Comparison of ENCODE assay signal across 10 cellular contexts in the genomic region with DNA sequence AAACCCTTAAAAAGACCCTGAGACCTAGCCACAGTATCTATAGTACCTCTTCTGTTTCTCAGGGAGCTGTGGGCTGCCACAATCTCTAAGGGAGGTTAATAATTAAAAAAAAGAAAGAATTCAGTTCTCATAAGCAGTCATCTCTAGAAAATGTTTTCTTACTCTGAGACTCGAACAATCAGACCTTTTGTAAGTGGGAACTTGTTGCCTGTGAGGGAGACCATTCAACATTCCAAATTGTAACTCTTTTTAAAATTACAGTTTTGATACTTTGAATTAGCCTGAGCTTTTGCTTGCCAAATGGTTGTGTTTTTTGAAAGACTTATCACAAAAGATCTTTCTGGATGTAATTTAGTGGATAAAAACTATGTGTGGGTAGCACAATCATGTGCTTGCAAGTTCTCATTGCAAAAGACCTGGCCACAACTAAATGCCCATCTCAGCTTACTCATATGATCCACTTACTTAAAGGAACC. TPM values are rescaled to one million over a fixed set of nuclear protein-coding genes. Genes with fewer than 3 reads are reported as not detected.
A peak's percentile ranks its signal among the peaks of the same experiment; 100 is the strongest.
DNase-seq lines count a peak whose midpoint lies in the region; ATAC-seq and TF ChIP-seq lines count a peak whose summit lies in the region.
"Had no signal": no experiment of that assay in that cellular context is flagged by ENCODE, and none has a peak within 500 bp of the region (broad histone marks: within the 10 kb centered on the region; RNA-seq: fewer than 3 reads in every experiment).

No MANE protein-coding gene starts in this region.

- no peaks in the 10 kb centered on the region for H3K36me3 ChIP-seq in psoas muscle (ENCODE audit: insufficient read depth in 1 of 2, low read depth in 1 of 2)

- DNase-seq in GM12865 (ENCODE audit: low read depth) (peak; percentile 49), kidney tubule cell (ENCODE audit: low spot score) (peak; percentile 74), psoas muscle (no peak), left cardiac atrium (no peak)
- no peak for DNase-seq in effector CD4-positive, alpha-beta T cell
- no peak for DNase-seq in stimulated activated naive CD4-positive, alpha-beta T cell treated with Interleukin-2 at 50 U/mL for 16 hours (lab: John Stamatoyannopoulos, UW)
- DNase-seq: caudate nucleus had no signal

- H3K27ac ChIP-seq in psoas muscle = no peak overlapping the region

- 68 to 87% (median 77%) methylated on average over 1 of the region's 1 CpG for WGBS in psoas muscle, 3 donors

- H3K9me3 ChIP-seq in psoas muscle = no peaks in the 10 kb centered on the region

- H3K4me3 ChIP-seq in GM12865 (ENCODE audit: low read depth, low read length) (no peak overlapping the region), psoas muscle (no peak overlapping the region)

- ATAC-seq in GM21529 (IDR thresholded peaks at IDR 0.05; ENCODE audit: unreplicated experiment) (peak; percentile 65), HG03558 (IDR thresholded peaks at IDR 0.05; ENCODE audit: extremely low read depth, unreplicated experiment) (peak; percentile 59), psoas muscle (no peak), left cardiac atrium (no peak)

- H3K4me1 ChIP-seq in psoas muscle = peaks cover 24% of the 10 kb centered on the region

- H3K27me3 ChIP-seq in psoas muscle (ENCODE audit: insufficient read depth in 3 of 3, low read length in 2 of 3) = no peaks in the 10 kb centered on the region

- intact Hi-C loops in psoas muscle (cut with DNase I) (loop anchor here in 1 of 2 donors (10.0 kb wide), 2 partner anchors 330 to 420 kb away; partner anchors contain the start of gene IL18R1), left cardiac atrium (cut with DNase I) (no loop called here)

- TF ChIP-seq CTCF in GM12865 (IDR thresholded peaks at IDR 0.05; ENCODE audit: insufficient read depth, low read depth, low read length, missing control alignments) (no peak), psoas muscle (IDR thresholded peaks at IDR 0.05) (no peak)

RNA-seq across cellular contexts. Expression of gene IL1R2, which starts 33.3 kb away (rescaled TPM):
- 1 to 10 TPM in 2 of 4 donors, under 1 TPM in 2; 0.41 to 3.1 (median 1.6) TPM for total RNA-seq in psoas muscle
- polyA plus RNA-seq in psoas muscle = 1 to 10 TPM in 2 of 3 donors, under 1 TPM in 1; 0.86 to 3.4 (median 1.3) TPM
- 1 to 10 TPM; 3.9 to 8.3 TPM for total RNA-seq in left cardiac atrium
- total RNA-seq: T-helper 2 cell treated with Interferon-gamma antibody and Interleukin-4, amounts not matched to agents 100 ng/mL and 5 ng/mL, for 36 hours had no signal

Comparison
In these comparisons a context has a peak if more than half of its experiments do, and no peak if none do; other contexts are left out.
1. DNase-seq: peak in GM12865 (single experiment) and kidney tubule cell (single experiment); none in effector CD4-positive, alpha-beta T cell (single experiment), stimulated activated naive CD4-positive, alpha-beta T cell treated with Interleukin-2 at 50 U/mL for 16 hours (single experiment), psoas muscle (0 of 2) and left cardiac atrium (single experiment).
2. ATAC-seq: peak in GM21529 (single experiment) and HG03558 (single experiment); none in psoas muscle (0 of 4) and left cardiac atrium (0 of 2).